Comparison of ENCODE assay signal across 22 cellular contexts in the genomic region with DNA sequence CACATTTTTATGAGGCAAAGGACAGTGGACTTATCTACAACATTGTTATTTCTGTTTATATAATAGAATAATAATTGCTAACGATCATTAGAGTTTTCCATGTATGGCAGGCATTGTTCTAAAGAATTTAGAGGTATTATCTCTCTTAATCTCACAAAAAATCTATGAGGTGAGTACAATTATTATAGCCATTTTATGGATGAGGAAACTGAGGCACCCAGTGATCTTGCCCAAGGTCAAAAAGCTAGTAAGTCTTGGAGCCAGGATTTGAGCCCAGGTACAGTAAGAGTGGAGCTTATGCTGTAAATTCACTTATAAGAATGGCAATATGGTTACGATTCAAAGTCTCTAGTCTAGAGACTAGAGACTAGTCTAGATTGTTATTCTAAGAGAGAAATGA.
"Had no signal": no experiment of that assay in that cellular context is flagged by ENCODE, and none has a peak within 500 bp of the region (broad histone marks: within the 10 kb centered on the region; RNA-seq: fewer than 3 reads in every experiment).

No MANE protein-coding gene starts in this region.

- H3K4me3 ChIP-seq: SJSA1, SK-N-MC had no signal

- H3K36me3 ChIP-seq: SJSA1 had no signal

- H3K27me3 ChIP-seq: SJSA1 had no signal

- H3K4me1 ChIP-seq: SJSA1 had no signal

- DNase-seq: IMR-90, Kasumi-1, MV-4-11, NCI-H1048, NCI-H1105, NCI-H1417 treated with DMSO at 0.1 percent for 48 hours, NCI-H146, NCI-H1694 treated with DMSO at 0.1 percent for 48 hours, NCI-H2029, NCI-H2081 treated with DMSO at 0.1 percent for 48 hours, NCI-H2171, NCI-H226, NCI-H446, NCI-H510A, NCI-H774, Right ventricle myocardium superior, RPMI8226, SIG-M5 had no signal

- H3K9ac ChIP-seq: KMS-11 had no signal

- H3K9me3 ChIP-seq: SJSA1 had no signal

- H3K4me2 ChIP-seq: KMS-11 had no signal

- H3K27ac ChIP-seq: KMS-11, SJSA1, SK-N-MC had no signal

- ATAC-seq: HepG2 had no signal
